In genomic region chr1:232382671-232383070, GRCh38 we compare ENCODE assay signal across 27 cellular contexts.
"Had no signal": no experiment of that assay in that cellular context is flagged by ENCODE, and none has a peak within 500 bp of the region (broad histone marks: within the 10 kb centered on the region; RNA-seq: fewer than 3 reads in every experiment).

No MANE protein-coding gene starts in this region.

- H3K79me2 ChIP-seq: hepatocyte had no signal

- H3K9me3 ChIP-seq: ovary, right lobe of liver, thyroid gland, upper lobe of left lung, vagina had no signal

- H3K4me3 ChIP-seq: hepatocyte, ovary, right lobe of liver, thyroid gland, upper lobe of left lung, vagina had no signal

- H3K27me3 Mint-ChIP-seq: activated naive CD4-positive, alpha-beta T cell treated with anti-CD3 and anti-CD28 coated beads, Interleukin-2, amount 50 U/mL, for 24 hours; stimulated activated memory B cell treated with anti-CD40 and anti-IgM and Interleukin-4, amounts not matched to agents 10 μg/mL and 1 μg/mL and 100 μg/mL, for 72 hours had no signal

- H3K4me1 Mint-ChIP-seq: activated CD4-positive, alpha-beta T cell treated with anti-CD3 and anti-CD28 coated beads, Interleukin-2, amount 10 ng/mL, durations not matched to agents 24 days and 14 days; activated naive CD4-positive, alpha-beta T cell treated with anti-CD3 and anti-CD28 coated beads, Interleukin-2, amount 50 U/mL, for 24 hours; activated naive CD8-positive, alpha-beta T cell treated with anti-CD3 and anti-CD28 coated beads, Interleukin-2, amount 50 U/mL, for 24 hours; memory B cell; stimulated activated memory B cell treated with anti-CD40 and anti-IgM and Interleukin-4, amounts not matched to agents 10 μg/mL and 1 μg/mL and 100 μg/mL, for 72 hours; stimulated activated naive CD8-positive, alpha-beta T cell treated with anti-CD3 and anti-CD28 coated beads, Interleukin-15, amount 100 ng/mL, for 72 hours had no signal

- H3K36me3 ChIP-seq: ovary, right lobe of liver, thyroid gland, upper lobe of left lung, vagina had no signal

- H3K27ac Mint-ChIP-seq: activated CD4-positive, alpha-beta memory T cell treated with anti-CD3 and anti-CD28 coated beads for 36 hours; activated CD4-positive, alpha-beta T cell treated with anti-CD3 and anti-CD28 coated beads, Interleukin-2, amount 10 ng/mL, durations not matched to agents 24 days and 14 days; activated naive CD4-positive, alpha-beta T cell treated with anti-CD3 and anti-CD28 coated beads, Interleukin-2, amount 50 U/mL, for 24 hours; activated naive CD8-positive, alpha-beta T cell treated with anti-CD3 and anti-CD28 coated beads, Interleukin-2, amount 50 U/mL, for 24 hours; activated T-helper 2 cell treated with anti-CD3 and anti-CD28 coated beads, Interferon-gamma antibody, Interleukin-2, Interleukin-4, amounts not matched to agents 10 μg/mL and 5 μg/mL and 100 μg/mL, durations not matched to agents 14 hours and 24 hours and 36 hours; memory B cell; progenitor cell of endocrine pancreas; stimulated activated memory B cell treated with anti-CD40 and anti-IgM and Interleukin-4, amounts not matched to agents 10 μg/mL and 1 μg/mL and 100 μg/mL, for 72 hours had no signal

- H3K27ac ChIP-seq: hepatocyte, ovary, right lobe of liver, thyroid gland, upper lobe of left lung, vagina, VCaP had no signal

- H3K36me3 Mint-ChIP-seq: activated CD4-positive, alpha-beta memory T cell treated with anti-CD3 and anti-CD28 coated beads for 36 hours; activated naive CD4-positive, alpha-beta T cell treated with anti-CD3 and anti-CD28 coated beads, Interleukin-2, amount 50 U/mL, for 24 hours; memory B cell; stimulated activated memory B cell treated with anti-CD40 and anti-IgM and Interleukin-4, amounts not matched to agents 10 μg/mL and 1 μg/mL and 100 μg/mL, for 72 hours had no signal

- H2AFZ ChIP-seq: hepatocyte had no signal

- H3K4me1 ChIP-seq: right lobe of liver, upper lobe of left lung had no signal

- H3K4me3 Mint-ChIP-seq: activated CD4-positive, alpha-beta memory T cell treated with anti-CD3 and anti-CD28 coated beads for 36 hours; activated CD4-positive, alpha-beta T cell treated with anti-CD3 and anti-CD28 coated beads, Interleukin-2, amount 10 ng/mL, durations not matched to agents 24 days and 14 days; activated naive CD4-positive, alpha-beta T cell treated with anti-CD3 and anti-CD28 coated beads, Interleukin-2, amount 50 U/mL, for 24 hours; activated naive CD8-positive, alpha-beta T cell treated with anti-CD3 and anti-CD28 coated beads, Interleukin-2, amount 50 U/mL, for 24 hours; activated T-cell treated with anti-CD3 and anti-CD28 coated beads, Interleukin-2, amount 50 U/mL, for 4 hours; memory B cell; nephron progenitor cell; stimulated activated memory B cell treated with anti-CD40 and anti-IgM and Interleukin-4, amounts not matched to agents 10 μg/mL and 1 μg/mL and 100 μg/mL, for 72 hours; stimulated activated naive CD8-positive, alpha-beta T cell treated with anti-CD3 and anti-CD28 coated beads, Interleukin-15, amount 100 ng/mL, for 72 hours had no signal

- H3K4me2 ChIP-seq: hepatocyte had no signal

- H3K9me3 Mint-ChIP-seq: activated CD4-positive, alpha-beta memory T cell treated with anti-CD3 and anti-CD28 coated beads for 36 hours; activated CD4-positive, alpha-beta T cell treated with anti-CD3 and anti-CD28 coated beads, Interleukin-2, amount 10 ng/mL, durations not matched to agents 24 days and 14 days; activated naive CD4-positive, alpha-beta T cell treated with anti-CD3 and anti-CD28 coated beads, Interleukin-2, amount 50 U/mL, for 24 hours; activated naive CD8-positive, alpha-beta T cell treated with anti-CD3 and anti-CD28 coated beads, Interleukin-2, amount 50 U/mL, for 24 hours; activated T-cell treated with anti-CD3 and anti-CD28 coated beads, Interleukin-2, amount 50 U/mL, for 4 hours; activated T-helper 2 cell treated with anti-CD3 and anti-CD28 coated beads, Interferon-gamma antibody, Interleukin-2, Interleukin-4, amounts not matched to agents 10 μg/mL and 5 μg/mL and 100 μg/mL, durations not matched to agents 14 hours and 24 hours and 36 hours; memory B cell; stimulated activated memory B cell treated with anti-CD40 and anti-IgM and Interleukin-4, amounts not matched to agents 10 μg/mL and 1 μg/mL and 100 μg/mL, for 72 hours; stimulated activated naive CD8-positive, alpha-beta T cell treated with anti-CD3 and anti-CD28 coated beads, Interleukin-15, amount 100 ng/mL, for 72 hours had no signal

- DNase-seq: activated CD4-positive, alpha-beta memory T cell treated with anti-CD3 and anti-CD28 coated beads for 36 hours; activated CD4-positive, alpha-beta T cell treated with anti-CD3 and anti-CD28 coated beads, Interleukin-2, amount 10 ng/mL, durations not matched to agents 24 days and 14 days; activated naive CD8-positive, alpha-beta T cell treated with anti-CD3 and anti-CD28 coated beads, Interleukin-2, amount 50 U/mL, for 24 hours; activated T-cell treated with anti-CD3 and anti-CD28 coated beads, Interleukin-2, amount 50 U/mL, for 4 hours; amygdala; caudate nucleus; glutamatergic neuron; islet precursor cell; left cardiac atrium; nephron progenitor cell; ovary; right lobe of liver; small intestine; stimulated activated CD4-positive, alpha-beta T cell treated with anti-CD3 and anti-CD28 coated beads, Interleukin-1b, Interleukin-23, amount 100 ng/mL, for 48 hours; stimulated activated CD4-positive, alpha-beta T cell treated with anti-CD3 and anti-CD28 coated beads, Interleukin-4, amount 100 ng/mL, for 4 hours; stimulated activated CD8-positive, alpha-beta memory T cell treated with anti-CD3 and anti-CD28 coated beads, Interleukin-4, amount 100 ng/mL, for 48 hours; stimulated activated naive CD8-positive, alpha-beta T cell treated with anti-CD3 and anti-CD28 coated beads, Interleukin-15, amount 100 ng/mL, for 72 hours; thyroid gland; upper lobe of left lung had no signal

- H3K27me3 ChIP-seq: hepatocyte, ovary, right lobe of liver, thyroid gland, upper lobe of left lung, vagina had no signal
